8 cellular contexts compared by ENCODE assay signal in the genomic region with DNA sequence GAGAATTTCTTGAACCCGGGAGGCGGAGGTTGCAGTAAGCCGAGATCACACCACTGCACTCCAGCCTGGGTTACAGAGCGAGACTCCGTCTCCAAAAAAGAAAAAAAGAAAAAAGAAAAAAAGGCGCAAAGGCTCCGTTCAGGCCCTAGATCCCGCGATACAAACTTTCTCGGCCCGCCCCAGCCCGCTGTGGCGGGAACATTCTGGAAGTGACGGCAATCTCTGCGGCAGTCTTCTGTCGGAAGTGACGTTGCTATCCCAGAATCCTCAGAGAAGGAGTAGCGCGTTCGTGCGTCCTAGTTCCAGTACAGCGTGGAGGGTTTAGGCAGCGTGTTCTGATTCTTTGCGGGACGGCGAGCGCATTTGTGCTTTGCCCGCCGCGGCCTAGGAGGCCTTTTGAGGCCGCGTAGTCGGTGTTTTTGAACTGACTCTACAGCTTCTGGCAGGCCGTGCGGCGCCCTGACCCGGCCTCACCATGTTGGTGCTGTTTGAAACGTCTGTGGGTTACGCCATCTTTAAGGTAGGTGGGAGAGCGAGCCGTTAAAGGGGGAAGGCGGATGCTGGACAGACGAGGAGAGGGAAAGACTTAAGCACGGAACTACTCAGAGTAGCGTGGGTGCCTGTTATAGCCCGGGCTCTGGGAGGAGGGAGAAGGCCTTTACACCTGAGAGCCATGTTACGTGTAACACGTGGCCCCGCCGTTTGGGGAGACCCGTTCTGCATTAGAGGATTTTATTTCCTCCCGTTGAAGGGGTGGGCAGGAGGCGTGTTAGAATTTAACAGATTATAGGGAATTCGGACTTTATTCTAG. TPM values are rescaled to one million over a fixed set of nuclear protein-coding genes. Genes with fewer than 3 reads are reported as not detected.
DNase-seq lines count a peak whose midpoint lies in the region; ATAC-seq and TF ChIP-seq lines count a peak whose summit lies in the region.

A gene with protein sequence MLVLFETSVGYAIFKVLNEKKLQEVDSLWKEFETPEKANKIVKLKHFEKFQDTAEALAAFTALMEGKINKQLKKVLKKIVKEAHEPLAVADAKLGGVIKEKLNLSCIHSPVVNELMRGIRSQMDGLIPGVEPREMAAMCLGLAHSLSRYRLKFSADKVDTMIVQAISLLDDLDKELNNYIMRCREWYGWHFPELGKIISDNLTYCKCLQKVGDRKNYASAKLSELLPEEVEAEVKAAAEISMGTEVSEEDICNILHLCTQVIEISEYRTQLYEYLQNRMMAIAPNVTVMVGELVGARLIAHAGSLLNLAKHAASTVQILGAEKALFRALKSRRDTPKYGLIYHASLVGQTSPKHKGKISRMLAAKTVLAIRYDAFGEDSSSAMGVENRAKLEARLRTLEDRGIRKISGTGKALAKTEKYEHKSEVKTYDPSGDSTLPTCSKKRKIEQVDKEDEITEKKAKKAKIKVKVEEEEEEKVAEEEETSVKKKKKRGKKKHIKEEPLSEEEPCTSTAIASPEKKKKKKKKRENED (plus strand): TSS at position 297 of the 811 bp plus-strand sequence. CDS start 179 bp downstream, at position 476.

- H3K27me3 ChIP-seq in kidney epithelial cell (ENCODE audit: control insufficient read depth, insufficient read depth, low read length) = no peaks in the 10 kb centered on the region

- H3K4me1 Mint-ChIP-seq in chondrocyte (ENCODE audit: low read depth) = peaks cover 22% of the 10 kb centered on the region

- peak within 1 kb of the TSS; percentile 65 for H3K4me3 ChIP-seq in kidney epithelial cell (ENCODE audit: low read depth, low read length)

- peak; percentile 97 for TF ChIP-seq POLR2A in GM19193 (IDR thresholded peaks at IDR 0.05; ENCODE audit: extremely low read depth, insufficient read depth, insufficient read length)

- DNase-seq in AML-193 (lab: John Stamatoyannopoulos, UW) (peak; percentile 93 to 95), NCI-H510A treated with DMSO at 0.1 percent for 48 hours (lab: John Stamatoyannopoulos, UW) (peak; percentile 93), chondrocyte (ENCODE audit: low spot score) (peak; percentile 95), kidney epithelial cell (ENCODE audit: low read depth) (peak; percentile 82)
- DNase-seq in activated CD4-positive, alpha-beta T cell treated with anti-CD3 and anti-CD28 coated beads for 24 hours (ENCODE audit: low read depth in 2 of 2) = peak; percentile 81
- peak; percentile 86 for DNase-seq in stimulated activated CD4-positive, alpha-beta T cell treated with anti-CD3 and anti-CD28 coated beads, Interleukin-15, amount 100 ng/mL, for 48 hours (ENCODE audit: low read depth in 2 of 2)

- no peak within 1 kb of the TSS for H3K4me3 Mint-ChIP-seq in chondrocyte (ENCODE audit: unreplicated experiment)

- TF ChIP-seq CTCF in chondrocyte (IDR thresholded peaks at IDR 0.05) (no peak), kidney epithelial cell (IDR thresholded peaks at IDR 0.05; ENCODE audit: insufficient read depth, low read length, poor library complexity, severe bottlenecking) (no peak)

- peak; percentile 83 for ATAC-seq in HG03439 (IDR thresholded peaks at IDR 0.05; ENCODE audit: unreplicated experiment)

- H3K9me3 Mint-ChIP-seq in chondrocyte (ENCODE audit: low read depth) = no peaks in the 10 kb centered on the region

- no peaks in the 10 kb centered on the region for H3K36me3 Mint-ChIP-seq in chondrocyte (ENCODE audit: low read depth)

- no peak within 1 kb of the TSS for H3K27ac Mint-ChIP-seq in chondrocyte (ENCODE audit: unreplicated experiment)

- no peaks in the 10 kb centered on the region for H3K27me3 Mint-ChIP-seq in chondrocyte (ENCODE audit: low read depth)

- H3K36me3 ChIP-seq in kidney epithelial cell (ENCODE audit: control insufficient read depth, insufficient read depth, low read length) = no peaks in the 10 kb centered on the region

RNA-seq across cellular contexts. Expression of the gene that starts here (rescaled TPM):
- 30.0 to 40.5 TPM (median 32.3 TPM) in 3 replicates for total RNA-seq in chondrocyte
- total RNA-seq in kidney epithelial cell = 70.6 and 75.2 TPM in 2 replicates

Comparison
In these comparisons a context has a peak if more than half of its experiments do, and no peak if none do; other contexts are left out.
1. Peak in every context shown above with its lines: DNase-seq, ATAC-seq and H3K4me3 ChIP-seq.